In genomic region chr16:68088130-68088972, GRCh38 we compare ENCODE assay signal across 17 cellular contexts. TPM values are rescaled to one million over a fixed set of nuclear protein-coding genes. Genes with fewer than 3 reads are reported as not detected.
DNase-seq lines count a peak whose midpoint lies in the region; ATAC-seq and TF ChIP-seq lines count a peak whose summit lies in the region.
"Had no signal": no experiment of that assay in that cellular context is flagged by ENCODE, and none has a peak within 500 bp of the region (broad histone marks: within the 10 kb centered on the region; RNA-seq: fewer than 3 reads in every experiment).

No MANE protein-coding gene starts in this region.

- H3K36me3 Mint-ChIP-seq in activated CD4-positive, alpha-beta T cell treated with anti-CD3 and anti-CD28 coated beads, Interleukin-2, amount 10 ng/mL, durations not matched to agents 24 days and 14 days (ENCODE audit: low read depth): peaks cover 21% of the 10 kb centered on the region
- no peaks in the 10 kb centered on the region for H3K36me3 Mint-ChIP-seq in brain

- H3K36me3 ChIP-seq in trophoblast cell (ENCODE audit: control insufficient read depth in 1 of 2, insufficient read depth in 2 of 2, low read length in 2 of 2): no peaks in the 10 kb centered on the region
- H3K36me3 ChIP-seq: brain microvascular endothelial cell, sigmoid colon, SJCRH30, upper lobe of left lung had no signal

- no peak for TF ChIP-seq POLR2A in NB4 (IDR thresholded peaks at IDR 0.05; ENCODE audit: extremely low read depth, insufficient read length)

- H2AK5ac ChIP-seq in trophoblast cell (ENCODE audit: low read length): no peak overlapping the region

- no peak overlapping the region for H3K18ac ChIP-seq in trophoblast cell (ENCODE audit: low read length)

- peaks cover 17% of the 10 kb centered on the region for H3K79me1 ChIP-seq in trophoblast cell (ENCODE audit: low read length)

- H3K4ac ChIP-seq in trophoblast cell (ENCODE audit: low read depth, low read length): peak overlapping the region; percentile 52

- no peak overlapping the region for H3K4me2 ChIP-seq in trophoblast cell (ENCODE audit: low read length)

- H3K9me3 Mint-ChIP-seq in activated CD4-positive, alpha-beta T cell treated with anti-CD3 and anti-CD28 coated beads, Interleukin-2, amount 10 ng/mL, durations not matched to agents 24 days and 14 days: no peaks in the 10 kb centered on the region
- H3K9me3 Mint-ChIP-seq in brain: no peaks in the 10 kb centered on the region

- intact Hi-C loops in activated CD4-positive, alpha-beta T cell treated with anti-CD3 and anti-CD28 coated beads, Interleukin-2, amount 10 ng/mL, durations not matched to agents 24 days and 14 days (cut with micrococcal nuclease): no loop called here

- WGBS in trophoblast cell (ENCODE audit: extremely low coverage, insufficient coverage, insufficient read length): no CpG with 5 or more reads among the region's 9 CpGs

- H3K9ac ChIP-seq in trophoblast cell (ENCODE audit: low read length): no peak overlapping the region

- peak overlapping the region; percentile 73 for H3K27ac Mint-ChIP-seq in activated CD4-positive, alpha-beta T cell treated with anti-CD3 and anti-CD28 coated beads, Interleukin-2, amount 10 ng/mL, durations not matched to agents 24 days and 14 days
- H3K27ac Mint-ChIP-seq in brain: peak overlapping the region in 1 of 5 experiments; percentile 9

- no peaks in the 10 kb centered on the region for H3K27me3 Mint-ChIP-seq in activated CD4-positive, alpha-beta T cell treated with anti-CD3 and anti-CD28 coated beads, Interleukin-2, amount 10 ng/mL, durations not matched to agents 24 days and 14 days
- H3K27me3 Mint-ChIP-seq in brain: peaks cover 8% of the 10 kb centered on the region

- no peak overlapping the region for H4K12ac ChIP-seq in trophoblast cell (ENCODE audit: low read depth, low read length)

- no peak overlapping the region for H2BK120ac ChIP-seq in trophoblast cell (ENCODE audit: insufficient read depth, low read length, poor library complexity)

- no peaks in the 10 kb centered on the region for H3K27me3 ChIP-seq in trophoblast cell (ENCODE audit: insufficient read depth, low read length)
- H3K27me3 ChIP-seq: brain microvascular endothelial cell, sigmoid colon, SJCRH30, upper lobe of left lung had no signal

- peaks cover 2% of the 10 kb centered on the region for H3K9me3 ChIP-seq in trophoblast cell (ENCODE audit: insufficient read depth, low read depth, low read length)
- H3K9me3 ChIP-seq: sigmoid colon, SJCRH30, upper lobe of left lung had no signal

- H3K4me3 ChIP-seq in NB4 (ENCODE audit: low read depth, low read length) (peak overlapping the region; percentile 90), trophoblast cell (ENCODE audit: low read depth, low read length) (no peak overlapping the region)
- H3K4me3 ChIP-seq: sigmoid colon had no signal

- H3K27ac ChIP-seq in trophoblast cell (ENCODE audit: low read depth, low read length): no peak overlapping the region
- H3K27ac ChIP-seq: brain microvascular endothelial cell, epithelial cell of prostate, SJCRH30 had no signal

- no peak overlapping the region for H4K91ac ChIP-seq in trophoblast cell (ENCODE audit: low read depth, low read length)

- ATAC-seq in HG02763 (IDR thresholded peaks at IDR 0.05; ENCODE audit: unreplicated experiment) (no peak), HG02981 (IDR thresholded peaks at IDR 0.05; ENCODE audit: unreplicated experiment) (no peak), GM18907 (IDR thresholded peaks at IDR 0.05; ENCODE audit: unreplicated experiment) (no peak)

- no peak overlapping the region for H2BK5ac ChIP-seq in trophoblast cell (ENCODE audit: low read depth, low read length, poor library complexity)

- H2BK12ac ChIP-seq in trophoblast cell (ENCODE audit: low read length): no peak overlapping the region

- H3K4me3 Mint-ChIP-seq in activated CD4-positive, alpha-beta T cell treated with anti-CD3 and anti-CD28 coated beads, Interleukin-2, amount 10 ng/mL, durations not matched to agents 24 days and 14 days: peak overlapping the region; percentile 92
- H3K4me3 Mint-ChIP-seq in brain: peak overlapping the region in 4 of 5 experiments; percentile 78 to 85 (median 84)

- H3K14ac ChIP-seq in trophoblast cell (ENCODE audit: low read length): no peak overlapping the region

- DNase-seq in activated CD4-positive, alpha-beta T cell treated with anti-CD3 and anti-CD28 coated beads, Interleukin-2, amount 10 ng/mL, durations not matched to agents 24 days and 14 days: no peak
- DNase-seq in activated CD4-positive, alpha-beta T cell treated with anti-CD3 and anti-CD28 coated beads for 48 hours: no peak
- DNase-seq in NB4 (ENCODE audit: low read depth): peak; percentile 23
- no peak for DNase-seq in trophoblast cell
- DNase-seq: activated CD4-positive, alpha-beta T cell treated with anti-CD3 and anti-CD28 coated beads, Interleukin-2, amount 50 U/mL, for 1 hour; brain microvascular endothelial cell; EL; NCI-H1105; NCI-H510A treated with DMSO at 0.1 percent for 48 hours; sigmoid colon; SJCRH30; upper lobe of left lung had no signal

- H2AFZ ChIP-seq in trophoblast cell (ENCODE audit: insufficient read depth, low read length, poor library complexity): no peak overlapping the region

- peaks cover 4 to 9% of the 10 kb centered on the region in 2 experiments for H3K4me1 ChIP-seq in trophoblast cell (ENCODE audit: control insufficient read depth in 1 of 2, insufficient read depth in 2 of 2, low read length in 2 of 2)

- H3K23ac ChIP-seq in trophoblast cell (ENCODE audit: low read length): no peak overlapping the region

- no peak for TF ChIP-seq CTCF in NB4 (IDR thresholded peaks at IDR 0.05; ENCODE audit: low read depth, low read length)
- no peak for TF ChIP-seq CTCF in brain (conservative IDR thresholded peaks at IDR 0.05)

- H3K4me1 Mint-ChIP-seq in activated CD4-positive, alpha-beta T cell treated with anti-CD3 and anti-CD28 coated beads, Interleukin-2, amount 10 ng/mL, durations not matched to agents 24 days and 14 days: peaks cover 51% of the 10 kb centered on the region
- peaks cover 70% of the 10 kb centered on the region for H3K4me1 Mint-ChIP-seq in brain

- H4K8ac ChIP-seq in trophoblast cell (ENCODE audit: low read depth, low read length): no peak overlapping the region

- H3K79me2 ChIP-seq in trophoblast cell (ENCODE audit: control insufficient read depth, insufficient read depth, low read length, poor library complexity): peaks cover 10% of the 10 kb centered on the region

RNA-seq across cellular contexts. Expression of gene NFATC3, which starts 3.2 kb away (rescaled TPM):
- total RNA-seq in activated CD4-positive, alpha-beta T cell treated with anti-CD3 and anti-CD28 coated beads, Interleukin-2, amount 10 ng/mL, durations not matched to agents 24 days and 14 days: 143 and 146 TPM in 2 replicates
- polyA plus RNA-seq in brain (ENCODE audit: insufficient read depth, low read depth, low replicate concordance): 33.2 TPM
- polyA plus RNA-seq in trophoblast cell (2013): 21.0 and 21.7 TPM in 2 replicates
